ENCODE assay signal across 1 cellular context in genomic region chr22:41448189-41448808, GRCh38.
TF ChIP-seq lines count a peak whose summit lies in the region.

No MANE protein-coding gene starts in this region.

TF ChIP-seq in HepG2, 621 proteins besides CTCF, POLR2A, EP300 and RAD21 (continued from another document and continues in another):
- TF ChIP-seq DBP (CRISPR knock-in tag; IDR thresholded peaks at IDR 0.05; ENCODE audit: not compliant biosample characterization) = no peak
- no peak for TF ChIP-seq ZNF34 (CRISPR knock-in tag; IDR thresholded peaks at IDR 0.05; ENCODE audit: borderline replicate concordance)
- no peak for TF ChIP-seq ZBTB43 (CRISPR knock-in tag; conservative IDR thresholded peaks at IDR 0.05)
- TF ChIP-seq SP4 (CRISPR knock-in tag; IDR thresholded peaks at IDR 0.05) = no peak; the same call in 1 of the 2 replicates
- TF ChIP-seq MED1 (CRISPR knock-in tag; IDR thresholded peaks at IDR 0.05) = peak; percentile 75
- TF ChIP-seq SUZ12 (IDR thresholded peaks at IDR 0.05; ENCODE audit: low read depth, low read length) = peak; percentile 68
- no peak for TF ChIP-seq ZNF318 (CRISPR knock-in tag; IDR thresholded peaks at IDR 0.05)
- no peak for TF ChIP-seq TRIM24 (CRISPR knock-in tag; IDR thresholded peaks at IDR 0.05)
- no peak for TF ChIP-seq ZNF713 (CRISPR knock-in tag; IDR thresholded peaks at IDR 0.05)
- no peak for TF ChIP-seq DDIT3 (CRISPR knock-in tag; IDR thresholded peaks at IDR 0.05)
- TF ChIP-seq ZNF709 (CRISPR knock-in tag; IDR thresholded peaks at IDR 0.05) = peak; percentile 73; the same call in 1 of the 2 replicates
- TF ChIP-seq ZBTB1 (CRISPR knock-in tag; IDR thresholded peaks at IDR 0.05; ENCODE audit: borderline replicate concordance) = no peak; the same call in 1 of the 2 replicates
- peak; percentile 49; the same call in 1 of the 2 replicates for TF ChIP-seq KDM6A (CRISPR knock-in tag; IDR thresholded peaks at IDR 0.05; ENCODE audit: low read depth)
- 0 out of 2 replicates have a peak, but pooled peaks have one; percentile 22 for TF ChIP-seq CC2D1A (CRISPR knock-in tag; IDR thresholded peaks at IDR 0.05)
- no peak for TF ChIP-seq ZNF800 (CRISPR knock-in tag; IDR thresholded peaks at IDR 0.05)
- no peak for TF ChIP-seq KDM5A (IDR thresholded peaks at IDR 0.05; ENCODE audit: borderline replicate concordance, low read length)
- 0 out of 2 replicates have a peak, but pooled peaks have one; percentile 47 for TF ChIP-seq ZBTB4 (CRISPR knock-in tag; IDR thresholded peaks at IDR 0.05; ENCODE audit: borderline replicate concordance)
- TF ChIP-seq FLYWCH1 (CRISPR knock-in tag; IDR thresholded peaks at IDR 0.05) = no peak
- TF ChIP-seq LBX2 (CRISPR knock-in tag; IDR thresholded peaks at IDR 0.05; ENCODE audit: borderline replicate concordance) = no peak
- peak; percentile 40 for TF ChIP-seq SKI (IDR thresholded peaks at IDR 0.05; ENCODE audit: partially characterized antibody)
- peak; percentile 99 for TF ChIP-seq RFXANK (CRISPR knock-in tag; IDR thresholded peaks at IDR 0.05)
- peak; percentile 86 for TF ChIP-seq DRAP1 (CRISPR knock-in tag; IDR thresholded peaks at IDR 0.05)
- TF ChIP-seq CENPX (CRISPR knock-in tag; IDR thresholded peaks at IDR 0.05) = no peak
- TF ChIP-seq ZZZ3 (CRISPR knock-in tag; IDR thresholded peaks at IDR 0.05; ENCODE audit: borderline replicate concordance) = no peak
- no peak for TF ChIP-seq GLI4 (CRISPR knock-in tag; IDR thresholded peaks at IDR 0.05; ENCODE audit: borderline replicate concordance)
- no peak for TF ChIP-seq AGO1 (IDR thresholded peaks at IDR 0.05; ENCODE audit: low read depth, low read length, poor library complexity, severe bottlenecking)
- TF ChIP-seq CCAR2 (optimal IDR thresholded peaks at IDR 0.05; ENCODE audit: low read depth, low read length) = peak; percentile 31
- no peak for TF ChIP-seq ZFP62 (CRISPR knock-in tag; IDR thresholded peaks at IDR 0.05)
- no peak for TF ChIP-seq FOXM1 (CRISPR knock-in tag; IDR thresholded peaks at IDR 0.05)
- no peak for TF ChIP-seq ZNF337 (CRISPR knock-in tag; IDR thresholded peaks at IDR 0.05; ENCODE audit: borderline replicate concordance, low read depth)
- peak; percentile 32 for TF ChIP-seq CEBPG (CRISPR knock-in tag; IDR thresholded peaks at IDR 0.05)
- TF ChIP-seq ZNF446 (CRISPR knock-in tag; IDR thresholded peaks at IDR 0.05) = no peak; the same call in 1 of the 2 replicates
- TF ChIP-seq REST (IDR thresholded peaks at IDR 0.05; ENCODE audit: borderline replicate concordance in 1 of 2, low read depth in 1 of 2, low read length in 2 of 2) = peak in 1 of 2 experiments; percentile 63; a peak in 1 of 4 replicates
- no peak for TF ChIP-seq ZNF567 (CRISPR knock-in tag; IDR thresholded peaks at IDR 0.05; ENCODE audit: borderline replicate concordance)
- peak; percentile 39; the same call in 1 of the 2 replicates for TF ChIP-seq KMT2B (CRISPR knock-in tag; IDR thresholded peaks at IDR 0.05)
- TF ChIP-seq RARA (CRISPR knock-in tag; IDR thresholded peaks at IDR 0.05) = peak; percentile 66
- TF ChIP-seq FOXK2 (IDR thresholded peaks at IDR 0.05) = peak; percentile 52; the same call in 1 of the 2 replicates
- TF ChIP-seq BATF2 (CRISPR knock-in tag; IDR thresholded peaks at IDR 0.05) = no peak
- TF ChIP-seq ISL2 (CRISPR knock-in tag; IDR thresholded peaks at IDR 0.05) = no peak
- TF ChIP-seq ZNF12 (CRISPR knock-in tag; IDR thresholded peaks at IDR 0.05) = peak; percentile 15; the same call in 1 of the 2 replicates
- TF ChIP-seq ZSCAN21 (CRISPR knock-in tag; IDR thresholded peaks at IDR 0.05; ENCODE audit: borderline replicate concordance) = no peak; the same call in 1 of the 2 replicates
